In the genomic region with DNA sequence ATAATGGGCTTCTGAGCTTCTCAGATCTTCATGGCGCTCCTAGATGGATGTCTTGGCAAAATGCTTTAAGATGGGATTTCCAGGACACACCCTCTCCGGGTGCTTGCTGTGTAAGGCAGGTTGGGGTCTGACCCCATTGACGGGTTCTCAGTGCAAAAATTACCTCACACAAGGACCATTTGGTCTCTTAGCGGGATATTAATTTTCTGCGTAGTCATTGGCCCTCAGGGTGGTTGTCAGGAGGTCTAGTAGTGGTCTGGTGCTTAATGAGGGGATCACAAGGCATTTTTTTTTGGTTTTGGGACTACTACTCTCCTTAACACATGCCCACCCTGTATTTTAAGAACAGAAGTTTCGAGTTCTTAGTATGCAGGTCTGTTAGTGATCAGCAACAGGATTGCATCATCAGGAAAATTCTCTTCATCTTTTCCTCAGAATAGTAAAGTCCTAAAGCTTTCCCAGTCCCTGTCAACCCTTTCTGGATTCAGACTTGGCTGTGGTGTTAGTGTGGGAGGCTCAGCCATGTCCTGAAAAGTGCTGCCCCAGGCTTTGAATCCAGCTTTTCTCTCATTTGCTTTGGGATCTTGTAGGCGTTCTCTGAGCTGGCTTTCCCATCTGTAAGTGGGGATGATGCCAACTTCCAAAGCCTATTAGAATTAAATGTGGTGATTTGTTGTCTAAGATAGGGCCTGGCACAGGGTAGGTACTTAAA, we compare ENCODE assay signal across 8 cellular contexts. TPM values are rescaled to one million over a fixed set of nuclear protein-coding genes. Genes with fewer than 3 reads are reported as not detected.
A peak's percentile ranks its signal among the peaks of the same experiment; 100 is the strongest.
DNase-seq lines count a peak whose midpoint lies in the region; ATAC-seq, FAIRE-seq and TF ChIP-seq lines count a peak whose summit lies in the region.

No MANE protein-coding gene starts in this region.

- H3K9me2 ChIP-seq in GM23338 (ENCODE audit: insufficient read depth) = no peaks in the 10 kb centered on the region

- peaks cover 24% of the 10 kb centered on the region for H3F3A ChIP-seq in GM23338 (replicated peaks; ENCODE audit: low read depth)

- H3K27me3 Mint-ChIP-seq in GM23338 (ENCODE audit: insufficient read depth, low read depth, poor library complexity) = peaks cover 12% of the 10 kb centered on the region

- peaks cover 68% of the 10 kb centered on the region for H4K20me1 ChIP-seq in GM23338 (replicated peaks; ENCODE audit: insufficient read depth)

- no peak for FAIRE-seq in small intestine (lab: Jason Lieb, UNC)

- peak overlapping the region; percentile 87 for H3K27ac Mint-ChIP-seq in GM23338

- ATAC-seq in GM23338 = no peak
- ATAC-seq in GM18907 (IDR thresholded peaks at IDR 0.05; ENCODE audit: unreplicated experiment) = no peak
- ATAC-seq in GM18861 (IDR thresholded peaks at IDR 0.05; ENCODE audit: unreplicated experiment) = no peak

- H3K27me3 ChIP-seq in GM23338 (ENCODE audit: insufficient read depth) (no peaks in the 10 kb centered on the region), small intestine (ENCODE audit: control insufficient read depth in 2 of 2, insufficient read depth in 2 of 2, low read length in 2 of 2) (no peaks in the 10 kb centered on the region)

- peak overlapping the region; percentile 100 for H3K4me2 ChIP-seq in GM23338

- H3K4me3 ChIP-seq in GM23338 (peak overlapping the region; percentile 67), foreskin fibroblast (ENCODE audit: low read depth in 1 of 2, low read length in 2 of 2) (peak overlapping the region; percentile 67 to 89), small intestine (ENCODE audit: low read depth in 1 of 2, low read length in 2 of 2) (peak overlapping the region; percentile 2 to 92)

- H3K4me1 Mint-ChIP-seq in GM23338 = peaks cover 42% of the 10 kb centered on the region

- TF ChIP-seq CTCF in GM23338 (conservative IDR thresholded peaks at IDR 0.05; ENCODE audit: low read depth in 2 of 2) = no peak
- no peak for TF ChIP-seq CTCF in VCaP (conservative IDR thresholded peaks at IDR 0.05)
- TF ChIP-seq CTCF in foreskin fibroblast (IDR thresholded peaks at IDR 0.05; ENCODE audit: low read depth, low read length) = no peak

- H2AFZ ChIP-seq in GM23338 = no peak overlapping the region

- peaks cover 43% of the 10 kb centered on the region for H3K36me3 Mint-ChIP-seq in GM23338 (ENCODE audit: low read depth)

- H3K9me3 ChIP-seq in small intestine (ENCODE audit: control insufficient read depth, low read depth) = no peaks in the 10 kb centered on the region

- H3K36me3 ChIP-seq in GM23338 (ENCODE audit: insufficient read depth) (peaks cover 7% of the 10 kb centered on the region; the same call in 1 of the 2 replicates), small intestine (ENCODE audit: control insufficient read depth in 2 of 2, insufficient read depth in 2 of 2, low read length in 2 of 2) (peaks cover 0 to 7% of the 10 kb centered on the region in 2 donors)

- H3K79me2 ChIP-seq in GM23338 (replicated peaks; ENCODE audit: insufficient read depth) = peaks cover 73% of the 10 kb centered on the region

- H3K4me1 ChIP-seq in GM23338 (ENCODE audit: insufficient read depth) (peaks cover 32% of the 10 kb centered on the region), small intestine (ENCODE audit: control insufficient read depth in 2 of 2, insufficient read depth in 1 of 2, low read depth in 1 of 2, low read length in 1 of 2) (peaks cover 16 to 41% of the 10 kb centered on the region in 2 donors)

- H3K27ac ChIP-seq in GM23338 (ENCODE audit: low read depth) = peak overlapping the region; percentile 50; the same call in 1 of the 2 replicates
- H3K27ac ChIP-seq in VCaP = peak overlapping the region; percentile 99
- H3K27ac ChIP-seq in small intestine (ENCODE audit: low read depth in 1 of 2, low read length in 1 of 2) = peak overlapping the region in 1 of 2 donors; percentile 3

- peak overlapping the region; percentile 94 for H3K4me3 Mint-ChIP-seq in GM23338

- WGBS in small intestine, 3 donors = 46 to 56% (median 51%) methylated on average over 7 of the region's 7 CpGs

- DNase-seq in GM23338 (ENCODE audit: low spot score) (no peak), foreskin fibroblast (peak; percentile 52 to 80), small intestine (no peak), iPS-NIHi7 (ENCODE audit: extremely low spot score) (no peak)
- DNase-seq in activated CD8-positive, alpha-beta memory T cell treated with anti-CD3 and anti-CD28 coated beads, Interleukin-2, amount 50 U/mL, for 4 hours = no peak

- H3K9me3 Mint-ChIP-seq in GM23338 = no peaks in the 10 kb centered on the region

TF ChIP-seq in GM23338, 12 proteins besides CTCF, POLR2A, EP300 and RAD21 (continues in another document):
- no peak for TF ChIP-seq ZNF114 (CRISPR knock-in tag; IDR thresholded peaks at IDR 0.05)
- no peak for TF ChIP-seq CREB1 (CRISPR knock-in tag; IDR thresholded peaks at IDR 0.05; ENCODE audit: low read depth)
- TF ChIP-seq JUNB (IDR thresholded peaks at IDR 0.05; ENCODE audit: unreplicated experiment) = no peak
- TF ChIP-seq NANOG (IDR thresholded peaks at IDR 0.05; ENCODE audit: borderline replicate concordance) = no peak
- TF ChIP-seq STAT1 (IDR thresholded peaks at IDR 0.05; ENCODE audit: unreplicated experiment) = no peak
- no peak for TF ChIP-seq POLR2AphosphoS5 (IDR thresholded peaks at IDR 0.05; ENCODE audit: low read depth)
- TF ChIP-seq EZH2 (IDR thresholded peaks at IDR 0.05; ENCODE audit: low read depth, unreplicated experiment) = no peak
- TF ChIP-seq, protein P1, sequence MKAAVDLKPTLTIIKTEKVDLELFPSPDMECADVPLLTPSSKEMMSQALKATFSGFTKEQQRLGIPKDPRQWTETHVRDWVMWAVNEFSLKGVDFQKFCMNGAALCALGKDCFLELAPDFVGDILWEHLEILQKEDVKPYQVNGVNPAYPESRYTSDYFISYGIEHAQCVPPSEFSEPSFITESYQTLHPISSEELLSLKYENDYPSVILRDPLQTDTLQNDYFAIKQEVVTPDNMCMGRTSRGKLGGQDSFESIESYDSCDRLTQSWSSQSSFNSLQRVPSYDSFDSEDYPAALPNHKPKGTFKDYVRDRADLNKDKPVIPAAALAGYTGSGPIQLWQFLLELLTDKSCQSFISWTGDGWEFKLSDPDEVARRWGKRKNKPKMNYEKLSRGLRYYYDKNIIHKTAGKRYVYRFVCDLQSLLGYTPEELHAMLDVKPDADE (IDR thresholded peaks at IDR 0.05) = no peak
- TF ChIP-seq EZH2phosphoT487 (IDR thresholded peaks at IDR 0.05; ENCODE audit: unreplicated experiment) = no peak
- TF ChIP-seq, protein P2, sequence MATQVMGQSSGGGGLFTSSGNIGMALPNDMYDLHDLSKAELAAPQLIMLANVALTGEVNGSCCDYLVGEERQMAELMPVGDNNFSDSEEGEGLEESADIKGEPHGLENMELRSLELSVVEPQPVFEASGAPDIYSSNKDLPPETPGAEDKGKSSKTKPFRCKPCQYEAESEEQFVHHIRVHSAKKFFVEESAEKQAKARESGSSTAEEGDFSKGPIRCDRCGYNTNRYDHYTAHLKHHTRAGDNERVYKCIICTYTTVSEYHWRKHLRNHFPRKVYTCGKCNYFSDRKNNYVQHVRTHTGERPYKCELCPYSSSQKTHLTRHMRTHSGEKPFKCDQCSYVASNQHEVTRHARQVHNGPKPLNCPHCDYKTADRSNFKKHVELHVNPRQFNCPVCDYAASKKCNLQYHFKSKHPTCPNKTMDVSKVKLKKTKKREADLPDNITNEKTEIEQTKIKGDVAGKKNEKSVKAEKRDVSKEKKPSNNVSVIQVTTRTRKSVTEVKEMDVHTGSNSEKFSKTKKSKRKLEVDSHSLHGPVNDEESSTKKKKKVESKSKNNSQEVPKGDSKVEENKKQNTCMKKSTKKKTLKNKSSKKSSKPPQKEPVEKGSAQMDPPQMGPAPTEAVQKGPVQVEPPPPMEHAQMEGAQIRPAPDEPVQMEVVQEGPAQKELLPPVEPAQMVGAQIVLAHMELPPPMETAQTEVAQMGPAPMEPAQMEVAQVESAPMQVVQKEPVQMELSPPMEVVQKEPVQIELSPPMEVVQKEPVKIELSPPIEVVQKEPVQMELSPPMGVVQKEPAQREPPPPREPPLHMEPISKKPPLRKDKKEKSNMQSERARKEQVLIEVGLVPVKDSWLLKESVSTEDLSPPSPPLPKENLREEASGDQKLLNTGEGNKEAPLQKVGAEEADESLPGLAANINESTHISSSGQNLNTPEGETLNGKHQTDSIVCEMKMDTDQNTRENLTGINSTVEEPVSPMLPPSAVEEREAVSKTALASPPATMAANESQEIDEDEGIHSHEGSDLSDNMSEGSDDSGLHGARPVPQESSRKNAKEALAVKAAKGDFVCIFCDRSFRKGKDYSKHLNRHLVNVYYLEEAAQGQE (IDR thresholded peaks at IDR 0.05; ENCODE audit: unreplicated experiment) = no peak
- TF ChIP-seq ZNF331 (CRISPR knock-in tag; IDR thresholded peaks at IDR 0.05; ENCODE audit: low read depth) = no peak

RNA-seq across cellular contexts. Expression of a gene that starts 2.8 kb away (rescaled TPM):
- 103 and 117 TPM in 2 replicates for total RNA-seq in GM23338 (2014; rRNA removed; shearing (Covaris generic))
- polyA plus RNA-seq in GM23338 (2016; fragmentation: Nextera tagmentation; extraction: Ambion mirVana) (32.2 TPM in 2 replicates), small intestine (10 to 100 TPM; 36.2 to 42.8 (median 38.4) TPM)

RNA-seq across cellular contexts. Expression of a gene that starts 39.0 kb away (rescaled TPM):
- 118 and 129 TPM in 2 replicates for total RNA-seq in GM23338 (2014; rRNA removed; shearing (Covaris generic))
- polyA plus RNA-seq in GM23338 (2016; fragmentation: Nextera tagmentation; extraction: Ambion mirVana) (5.9 TPM in 2 replicates), small intestine (1 to 10 TPM; 2.5 to 9.4 (median 3.0) TPM)

Comparison
In these comparisons a context has a peak if more than half of its experiments do, and no peak if none do; other contexts are left out.
1. DNase-seq: peak in foreskin fibroblast (2 of 2); none in GM23338 (single experiment), small intestine (single experiment), iPS-NIHi7 (single experiment) and activated CD8-positive, alpha-beta memory T cell treated with anti-CD3 and anti-CD28 coated beads, Interleukin-2, amount 50 U/mL, for 4 hours (single experiment).
2. Peak in every context shown above with its lines, with median percentiles within 50 percentile points of each other: H3K4me3 ChIP-seq.